In genomic region chr13:94933230-94933751, GRCh38 we compare ENCODE assay signal across 2 cellular contexts.
TF ChIP-seq lines count a peak whose summit lies in the region.

No MANE protein-coding gene starts in this region.

TF ChIP-seq in HepG2, 621 proteins besides CTCF, POLR2A, EP300 and RAD21 (continued from another document):
- TF ChIP-seq, protein P1, sequence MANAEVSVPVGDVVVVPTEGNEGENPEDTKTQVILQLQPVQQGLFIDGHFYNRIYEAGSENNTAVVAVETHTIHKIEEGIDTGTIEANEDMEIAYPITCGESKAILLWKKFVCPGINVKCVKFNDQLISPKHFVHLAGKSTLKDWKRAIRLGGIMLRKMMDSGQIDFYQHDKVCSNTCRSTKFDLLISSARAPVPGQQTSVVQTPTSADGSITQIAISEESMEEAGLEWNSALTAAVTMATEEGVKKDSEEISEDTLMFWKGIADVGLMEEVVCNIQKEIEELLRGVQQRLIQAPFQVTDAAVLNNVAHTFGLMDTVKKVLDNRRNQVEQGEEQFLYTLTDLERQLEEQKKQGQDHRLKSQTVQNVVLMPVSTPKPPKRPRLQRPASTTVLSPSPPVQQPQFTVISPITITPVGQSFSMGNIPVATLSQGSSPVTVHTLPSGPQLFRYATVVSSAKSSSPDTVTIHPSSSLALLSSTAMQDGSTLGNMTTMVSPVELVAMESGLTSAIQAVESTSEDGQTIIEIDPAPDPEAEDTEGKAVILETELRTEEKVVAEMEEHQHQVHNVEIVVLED (CRISPR knock-in tag; IDR thresholded peaks at IDR 0.05; ENCODE audit: borderline replicate concordance): no peak
- peak; percentile 90; the same call in 1 of the 2 replicates for TF ChIP-seq TP53 (CRISPR knock-in tag; conservative IDR thresholded peaks at IDR 0.05)
TF ChIP-seq in HepG2: peak in this region for 2.

TF ChIP-seq in SK-N-SH treated with all-trans-retinoic acid at 6 μM for 48 hours, 23 proteins besides CTCF, POLR2A, EP300 and RAD21 (continued from another document):
- no peak for TF ChIP-seq ARNTL (CRISPR knock-in tag; IDR thresholded peaks at IDR 0.05; ENCODE audit: borderline replicate concordance, low read depth)
- no peak for TF ChIP-seq CSRNP3 (CRISPR knock-in tag; IDR thresholded peaks at IDR 0.05)
- TF ChIP-seq ZNF8 (CRISPR knock-in tag; IDR thresholded peaks at IDR 0.05): no peak
- TF ChIP-seq PPARA (CRISPR knock-in tag; IDR thresholded peaks at IDR 0.05; ENCODE audit: borderline replicate concordance): no peak
- TF ChIP-seq SNAI2 (CRISPR knock-in tag; IDR thresholded peaks at IDR 0.05): no peak
- no peak for TF ChIP-seq ZFP3 (CRISPR knock-in tag; IDR thresholded peaks at IDR 0.05)
